ENCODE assay signal across 9 cellular contexts in the genomic region with DNA sequence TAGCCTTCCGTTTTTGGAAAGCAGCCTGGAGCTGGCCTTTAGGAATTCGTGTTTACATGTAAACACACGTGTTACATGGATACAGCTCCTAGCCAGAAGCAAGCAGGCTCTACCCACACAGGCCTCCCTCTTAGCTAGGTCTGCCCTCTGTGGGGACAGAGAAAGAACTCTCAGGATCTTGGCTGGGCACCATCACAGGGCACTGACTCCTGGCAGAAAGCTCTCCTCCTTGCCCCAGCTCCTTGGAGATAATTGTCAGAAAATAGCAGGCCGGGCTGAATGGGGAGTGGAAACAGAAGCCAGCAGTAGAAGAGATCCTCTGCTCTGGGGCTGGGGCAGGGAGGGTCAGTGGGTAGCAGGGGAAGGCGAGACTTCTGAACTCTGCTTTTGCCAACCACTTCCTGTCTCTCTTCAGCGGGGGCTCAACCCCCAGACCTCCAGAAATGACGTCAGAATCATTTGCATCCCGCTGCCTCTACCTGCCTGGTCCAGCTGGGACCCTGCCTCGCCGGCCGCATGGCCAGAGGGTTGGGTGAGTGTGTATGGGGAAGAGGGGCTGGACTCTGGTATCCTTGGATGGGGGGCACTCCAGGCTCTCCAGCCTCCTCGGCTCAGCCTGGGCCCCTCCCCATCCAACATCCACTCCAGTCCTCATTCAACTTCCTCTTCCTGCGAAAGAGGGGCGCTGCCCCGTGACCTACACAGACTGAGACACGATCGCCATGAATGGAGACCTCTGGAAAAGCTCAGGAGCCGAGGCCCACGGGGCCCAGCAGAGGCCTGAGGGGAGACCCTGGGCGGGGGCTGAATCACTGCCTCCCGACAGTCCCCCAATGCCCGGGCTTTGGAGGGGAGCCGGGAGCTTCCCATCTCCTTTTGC. TPM values are rescaled to one million over a fixed set of nuclear protein-coding genes. Genes with fewer than 3 reads are reported as not detected.
DNase-seq lines count a peak whose midpoint lies in the region; ATAC-seq, FAIRE-seq and TF ChIP-seq lines count a peak whose summit lies in the region.
"Had no signal": no experiment of that assay in that cellular context is flagged by ENCODE, and none has a peak within 500 bp of the region (broad histone marks: within the 10 kb centered on the region; RNA-seq: fewer than 3 reads in every experiment).

No MANE protein-coding gene starts in this region.

- POLR2A ChIA-PET in BJ (lab: Charles Lee) = no interaction called here
- POLR2A ChIA-PET in activated naive CD8-positive, alpha-beta T cell treated with anti-CD3 and anti-CD28 coated beads, Interleukin-2, amount 10 ng/mL, durations not matched to agents 7 days and 5 days (lab: Charles Lee) = interaction anchor here (0.6 to 1.1 kb wide), 4 partner anchors 35 to 136 kb away, joined by 3 to 4 read pairs (median 3); partner anchors contain the start of gene SMUG1

- TF ChIP-seq CTCF in BJ (IDR thresholded peaks at IDR 0.05; ENCODE audit: insufficient read depth, low read depth, low read length) (no peak), left lung (IDR thresholded peaks at IDR 0.05) (no peak), type B pancreatic cell (conservative IDR thresholded peaks at IDR 0.05) (no peak), thyroid gland (IDR thresholded peaks at IDR 0.05) (no peak)

- CTCF ChIA-PET in BJ (lab: Yijun Ruan, JAX) = interaction anchor here (0.9 to 4.4 kb wide), 4 partner anchors 8 to 67 kb away, joined by 3 to 15 read pairs (median 4); partner anchors contain the start of genes HOXC10 and HOXC5

- H3K36me3 ChIP-seq in BJ (ENCODE audit: control insufficient read depth, insufficient read depth, low read length) = no peaks in the 10 kb centered on the region
- H3K36me3 ChIP-seq in left lung = no peaks in the 10 kb centered on the region
- no peaks in the 10 kb centered on the region for H3K36me3 ChIP-seq in thyroid gland

- ATAC-seq in HG03460 (IDR thresholded peaks at IDR 0.05; ENCODE audit: unreplicated experiment) = peak; percentile 76
- peak; percentile 77 for ATAC-seq in activated naive CD8-positive, alpha-beta T cell treated with anti-CD3 and anti-CD28 coated beads, Interleukin-2, amount 10 ng/mL, durations not matched to agents 7 days and 5 days (ENCODE audit: low read depth)
- peak; percentile 34 for ATAC-seq in left lung

- H3K27me3 ChIP-seq in BJ (ENCODE audit: control insufficient read depth, insufficient read depth, low read length) = peaks cover 23% of the 10 kb centered on the region
- peaks cover 66 to 99% of the 10 kb centered on the region in 2 donors for H3K27me3 ChIP-seq in left lung
- peaks cover 50% of the 10 kb centered on the region for H3K27me3 ChIP-seq in thyroid gland

- H3K9me3 Mint-ChIP-seq in activated naive CD8-positive, alpha-beta T cell treated with anti-CD3 and anti-CD28 coated beads, Interleukin-2, amount 10 ng/mL, durations not matched to agents 7 days and 5 days = no peaks in the 10 kb centered on the region
- H3K9me3 Mint-ChIP-seq in type B pancreatic cell = no peaks in the 10 kb centered on the region

- peaks cover 7% of the 10 kb centered on the region for H3K36me3 Mint-ChIP-seq in activated naive CD8-positive, alpha-beta T cell treated with anti-CD3 and anti-CD28 coated beads, Interleukin-2, amount 10 ng/mL, durations not matched to agents 7 days and 5 days
- H3K36me3 Mint-ChIP-seq in type B pancreatic cell = peaks cover 13% of the 10 kb centered on the region

- H3K4me1 Mint-ChIP-seq in activated naive CD8-positive, alpha-beta T cell treated with anti-CD3 and anti-CD28 coated beads, Interleukin-2, amount 10 ng/mL, durations not matched to agents 7 days and 5 days = peaks cover 35% of the 10 kb centered on the region
- H3K4me1 Mint-ChIP-seq in type B pancreatic cell (ENCODE audit: unreplicated experiment) = peaks cover 59% of the 10 kb centered on the region

- H3K9me3 ChIP-seq in left lung = no peaks in the 10 kb centered on the region
- H3K9me3 ChIP-seq in thyroid gland = no peaks in the 10 kb centered on the region

- peaks cover 92% of the 10 kb centered on the region for H3K27me3 Mint-ChIP-seq in activated naive CD8-positive, alpha-beta T cell treated with anti-CD3 and anti-CD28 coated beads, Interleukin-2, amount 10 ng/mL, durations not matched to agents 7 days and 5 days
- peaks cover 63% of the 10 kb centered on the region for H3K27me3 Mint-ChIP-seq in type B pancreatic cell

- no peak for TF ChIP-seq POLR2A in thyroid gland (IDR thresholded peaks at IDR 0.05)

- peak overlapping the region; percentile 82 for H3K27ac Mint-ChIP-seq in activated naive CD8-positive, alpha-beta T cell treated with anti-CD3 and anti-CD28 coated beads, Interleukin-2, amount 10 ng/mL, durations not matched to agents 7 days and 5 days
- peak overlapping the region; percentile 69 for H3K27ac Mint-ChIP-seq in type B pancreatic cell

- H3K27ac ChIP-seq in left lung = no peak overlapping the region
- H3K27ac ChIP-seq in thyroid gland = no peak overlapping the region

- no peak for DNase-seq in BJ (ENCODE audit: low read depth)
- DNase-seq in GM19239 (ENCODE audit: insufficient read length, low spot score) = peak; percentile 77
- peak; percentile 53 for DNase-seq in activated naive CD8-positive, alpha-beta T cell treated with anti-CD3 and anti-CD28 coated beads, Interleukin-2, amount 10 ng/mL, durations not matched to agents 7 days and 5 days
- no peak for DNase-seq in left lung
- no peak for DNase-seq in type B pancreatic cell (ENCODE audit: extremely low spot score, unreplicated experiment)
- DNase-seq in NCI-H2029 (lab: John Stamatoyannopoulos, UW) = no peak
- DNase-seq in thyroid gland = no peak

- 5 to 6% methylated on average over 15 of the region's 23 CpGs for WGBS in thyroid gland, 2 donors

- intact Hi-C loops in left lung (cut with DNase I) (no loop called here), thyroid gland (cut with DNase I) (no loop called here)

- H3K4me3 ChIP-seq in BJ (ENCODE audit: low read depth, low read length) (0 out of 2 replicates have a peak overlapping the region, but pooled peaks have one; percentile 9), left lung (peak overlapping the region; percentile 32 to 36), thyroid gland (replicated peaks in 1 of 3) (no peak overlapping the region)

- peak overlapping the region; percentile 81 for H3K4me3 Mint-ChIP-seq in activated naive CD8-positive, alpha-beta T cell treated with anti-CD3 and anti-CD28 coated beads, Interleukin-2, amount 10 ng/mL, durations not matched to agents 7 days and 5 days
- peak overlapping the region; percentile 98 for H3K4me3 Mint-ChIP-seq in type B pancreatic cell

- H3K4me1 ChIP-seq in left lung (peaks cover 0 to 6% of the 10 kb centered on the region in 2 donors), thyroid gland (no peaks in the 10 kb centered on the region)

- FAIRE-seq in GM19239 (lab: Jason Lieb, UNC) = peak; percentile 94

RNA-seq across cellular contexts. Expression of gene HOXC4, which starts 0.7 kb away (rescaled TPM):
- 0.69 and 0.93 TPM in 2 replicates for polyA plus RNA-seq in BJ (2011; rRNA removed)
- polyA minus RNA-seq in BJ (2011; rRNA and poly(A)+ RNA removed) = 0.14 and 0.93 TPM in 2 replicates
- 1 to 10 TPM; 1.2 to 1.5 TPM for total RNA-seq in activated naive CD8-positive, alpha-beta T cell treated with anti-CD3 and anti-CD28 coated beads, Interleukin-2, amount 10 ng/mL, durations not matched to agents 7 days and 5 days
- total RNA-seq in left lung (under 1 TPM; 0.68 to 0.99 TPM), type B pancreatic cell (ENCODE audit: low replicate concordance) (6.7 and 47.9 TPM in 2 replicates), thyroid gland (under 1 TPM in 2 of 4 donors, not detected in 2; 0.22 to 0.27 TPM)
- polyA plus RNA-seq: neural cell had no signal

RNA-seq across cellular contexts. Expression of gene HOXC5, which starts 20.1 kb away (rescaled TPM):
- 0.06 TPM in 1 of 2 replicates, not detected in the other for polyA plus RNA-seq in BJ (2011; rRNA removed)
- 0.24 and 0.36 TPM in 2 replicates for polyA minus RNA-seq in BJ (2011; rRNA and poly(A)+ RNA removed)
- total RNA-seq in activated naive CD8-positive, alpha-beta T cell treated with anti-CD3 and anti-CD28 coated beads, Interleukin-2, amount 10 ng/mL, durations not matched to agents 7 days and 5 days = not detected
- under 1 TPM; 0.18 to 0.32 TPM for total RNA-seq in left lung
- 1.9 and 56.9 TPM in 2 replicates for total RNA-seq in type B pancreatic cell (ENCODE audit: low replicate concordance)
- total RNA-seq in thyroid gland = under 1 TPM in 1 of 4 donors, not detected in 3; 0.27 TPM
- polyA plus RNA-seq: neural cell had no signal

RNA-seq across cellular contexts. Expression of gene HOXC6, which starts 24.7 kb away (rescaled TPM):
- polyA plus RNA-seq in BJ (2011; rRNA removed) = 4.5 and 5.9 TPM in 2 replicates
- 1.8 and 2.1 TPM in 2 replicates for polyA minus RNA-seq in BJ (2011; rRNA and poly(A)+ RNA removed)
- total RNA-seq in activated naive CD8-positive, alpha-beta T cell treated with anti-CD3 and anti-CD28 coated beads, Interleukin-2, amount 10 ng/mL, durations not matched to agents 7 days and 5 days = not detected
- total RNA-seq in left lung (under 1 TPM; 0.93 to 0.97 TPM), type B pancreatic cell (ENCODE audit: low replicate concordance) (4.8 and 23.0 TPM in 2 replicates), thyroid gland (not detected)
- polyA plus RNA-seq: neural cell had no signal

RNA-seq across cellular contexts. Expression of gene HOXC8, which starts 44.2 kb away (rescaled TPM):
- polyA plus RNA-seq in BJ (2011; rRNA removed) = 1.6 and 1.8 TPM in 2 replicates
- 0.51 and 0.62 TPM in 2 replicates for polyA minus RNA-seq in BJ (2011; rRNA and poly(A)+ RNA removed)
- not detected for total RNA-seq in activated naive CD8-positive, alpha-beta T cell treated with anti-CD3 and anti-CD28 coated beads, Interleukin-2, amount 10 ng/mL, durations not matched to agents 7 days and 5 days
- total RNA-seq in left lung (under 1 TPM in 1 of 2 donors, not detected in 1; 0.12 TPM), type B pancreatic cell (ENCODE audit: low replicate concordance) (0.77 and 1.5 TPM in 2 replicates), thyroid gland (not detected)
- polyA plus RNA-seq: neural cell had no signal

RNA-seq across cellular contexts. Expression of gene HOXC9, which starts 53.0 kb away (rescaled TPM):
- polyA plus RNA-seq in BJ (2011; rRNA removed) = 1.2 and 1.8 TPM in 2 replicates
- polyA minus RNA-seq in BJ (2011; rRNA and poly(A)+ RNA removed) = 0.19 and 0.41 TPM in 2 replicates
- total RNA-seq in activated naive CD8-positive, alpha-beta T cell treated with anti-CD3 and anti-CD28 coated beads, Interleukin-2, amount 10 ng/mL, durations not matched to agents 7 days and 5 days = not detected
- total RNA-seq in left lung = under 1 TPM in 1 of 2 donors, not detected in 1; 0.32 TPM
- 0.27 and 0.36 TPM in 2 replicates for total RNA-seq in type B pancreatic cell (ENCODE audit: low replicate concordance)
- under 1 TPM in 2 of 4 donors, not detected in 2; 0.22 to 0.27 TPM for total RNA-seq in thyroid gland
- polyA plus RNA-seq: neural cell had no signal

Comparison
In these comparisons a context has a peak if more than half of its experiments do, and no peak if none do; other contexts are left out.
1. DNase-seq: peak in GM19239 (single experiment) and activated naive CD8-positive, alpha-beta T cell treated with anti-CD3 and anti-CD28 coated beads, Interleukin-2, amount 10 ng/mL, durations not matched to agents 7 days and 5 days (single experiment); none in BJ (single experiment), left lung (0 of 2), type B pancreatic cell (single experiment), NCI-H2029 (single experiment) and thyroid gland (0 of 2).
2. H3K4me3 ChIP-seq: peak in BJ (single experiment) and left lung (2 of 2); none in thyroid gland (0 of 3).
3. Peak in every context shown above with its lines, with median percentiles within 50 percentile points of each other: ATAC-seq.